Comparison of ENCODE assay signal across 8 cellular contexts in genomic region chr5:68288756-68289134, GRCh38.
DNase-seq lines count a peak whose midpoint lies in the region; ATAC-seq and TF ChIP-seq lines count a peak whose summit lies in the region.

No MANE protein-coding gene starts in this region.

- H3K36me3 Mint-ChIP-seq in T-helper 1 cell treated with Interleukin-12 subunit alpha and Interleukin-12 subunit beta and Interleukin-4 antibody, amounts not matched to agents 30 μg/mL and 1 μg/mL, for 36 hours (ENCODE audit: low read depth): peaks cover 27% of the 10 kb centered on the region
- peaks cover 7% of the 10 kb centered on the region; the same call in 1 of the 2 replicates for H3K36me3 Mint-ChIP-seq in WTC11

- no peaks in the 10 kb centered on the region for H3K27me3 Mint-ChIP-seq in T-helper 1 cell treated with Interleukin-12 subunit alpha and Interleukin-12 subunit beta and Interleukin-4 antibody, amounts not matched to agents 30 μg/mL and 1 μg/mL, for 36 hours (ENCODE audit: low read depth)
- H3K27me3 Mint-ChIP-seq in WTC11 (ENCODE audit: low read depth): no peaks in the 10 kb centered on the region

- ATAC-seq in HG03025 (IDR thresholded peaks at IDR 0.05; ENCODE audit: low FRiP score, unreplicated experiment) (peak; percentile 10), WTC11 (peak; percentile 43)

- no peak for DNase-seq in T-helper 1 cell
- DNase-seq in WTC11 (ENCODE audit: low spot score): peak; percentile 15
- peak in 26 of 42 donors; percentile 10 to 69 (median 38) for DNase-seq in head of caudate nucleus
- peak in 7 of 10 donors; percentile 12 to 88 (median 33) for DNase-seq in posterior cingulate gyrus
- no peak for DNase-seq in NCI-H2081 (lab: John Stamatoyannopoulos, UW)
- DNase-seq in occipital lobe (lab: John Stamatoyannopoulos, UW): no peak

- H3K4me3 Mint-ChIP-seq in T-helper 1 cell treated with Interleukin-12 subunit alpha and Interleukin-12 subunit beta and Interleukin-4 antibody, amounts not matched to agents 30 μg/mL and 1 μg/mL, for 36 hours: peak overlapping the region; percentile 89
- H3K4me3 Mint-ChIP-seq in WTC11: peak overlapping the region; percentile 72

- POLR2A ChIA-PET in WTC11 (lab: Charles Lee): no interaction called here

- no peak for TF ChIP-seq CTCF in WTC11 (IDR thresholded peaks at IDR 0.05)

- intact Hi-C loops in head of caudate nucleus (cut with DNase I): loop anchor here (5.0 kb wide), 1 partner anchor 169 kb away; no protein-coding TSS in a partner anchor
- intact Hi-C loops in posterior cingulate gyrus (cut with DNase I): loop anchor here (5.0 kb wide), 3 partner anchors 459 to 759 kb away; no protein-coding TSS in a partner anchor

- no peaks in the 10 kb centered on the region for H3K9me3 Mint-ChIP-seq in T-helper 1 cell treated with Interleukin-12 subunit alpha and Interleukin-12 subunit beta and Interleukin-4 antibody, amounts not matched to agents 30 μg/mL and 1 μg/mL, for 36 hours
- no peaks in the 10 kb centered on the region for H3K9me3 Mint-ChIP-seq in WTC11

- CTCF ChIA-PET in WTC11 (lab: Charles Lee): interaction anchor here (0.7 to 1.6 kb wide), 9 partner anchors 15 to 735 kb away, joined by 3 to 4 read pairs (median 3); partner anchors contain the start of gene PIK3R1

- H3K27ac Mint-ChIP-seq in T-helper 1 cell treated with Interleukin-12 subunit alpha and Interleukin-12 subunit beta and Interleukin-4 antibody, amounts not matched to agents 30 μg/mL and 1 μg/mL, for 36 hours: peak overlapping the region; percentile 87
- H3K27ac Mint-ChIP-seq in WTC11: peak overlapping the region; percentile 44

- peaks cover 60% of the 10 kb centered on the region for H3K4me1 Mint-ChIP-seq in T-helper 1 cell treated with Interleukin-12 subunit alpha and Interleukin-12 subunit beta and Interleukin-4 antibody, amounts not matched to agents 30 μg/mL and 1 μg/mL, for 36 hours (ENCODE audit: low read depth)
- peaks cover 64% of the 10 kb centered on the region for H3K4me1 Mint-ChIP-seq in WTC11

TF ChIP-seq in WTC11, 78 proteins besides CTCF, POLR2A, EP300 and RAD21:
- TF ChIP-seq GRHL2 (CRISPR knock-in tag; IDR thresholded peaks at IDR 0.05; ENCODE audit: insufficient replicate concordance, severe bottlenecking) (no peak), RELA (CRISPR knock-in tag; IDR thresholded peaks at IDR 0.05; ENCODE audit: borderline replicate concordance) (no peak), ZNF281 (CRISPR knock-in tag; IDR thresholded peaks at IDR 0.05) (no peak), ZBTB21 (CRISPR knock-in tag; IDR thresholded peaks at IDR 0.05; ENCODE audit: borderline replicate concordance) (no peak), RORB (CRISPR knock-in tag; IDR thresholded peaks at IDR 0.05) (no peak), ZBTB43 (CRISPR knock-in tag; IDR thresholded peaks at IDR 0.05) (no peak), SP1 (CRISPR knock-in tag; conservative IDR thresholded peaks at IDR 0.05) (0 out of 2 replicates have a peak, but pooled peaks have one; percentile 11), ELF4 (CRISPR knock-in tag; IDR thresholded peaks at IDR 0.05; ENCODE audit: low read depth) (no peak), ZNF423 (CRISPR knock-in tag; IDR thresholded peaks at IDR 0.05) (no peak), PRRX2 (CRISPR knock-in tag; IDR thresholded peaks at IDR 0.05) (no peak), FOXK1 (CRISPR knock-in tag; IDR thresholded peaks at IDR 0.05) (no peak), FOXJ3 (CRISPR knock-in tag; IDR thresholded peaks at IDR 0.05; ENCODE audit: borderline replicate concordance) (no peak), AFF4 (CRISPR knock-in tag; IDR thresholded peaks at IDR 0.05; ENCODE audit: borderline replicate concordance) (no peak), ESRRA (CRISPR knock-in tag; IDR thresholded peaks at IDR 0.05; ENCODE audit: borderline replicate concordance) (no peak)
- TF ChIP-seq, protein P1, sequence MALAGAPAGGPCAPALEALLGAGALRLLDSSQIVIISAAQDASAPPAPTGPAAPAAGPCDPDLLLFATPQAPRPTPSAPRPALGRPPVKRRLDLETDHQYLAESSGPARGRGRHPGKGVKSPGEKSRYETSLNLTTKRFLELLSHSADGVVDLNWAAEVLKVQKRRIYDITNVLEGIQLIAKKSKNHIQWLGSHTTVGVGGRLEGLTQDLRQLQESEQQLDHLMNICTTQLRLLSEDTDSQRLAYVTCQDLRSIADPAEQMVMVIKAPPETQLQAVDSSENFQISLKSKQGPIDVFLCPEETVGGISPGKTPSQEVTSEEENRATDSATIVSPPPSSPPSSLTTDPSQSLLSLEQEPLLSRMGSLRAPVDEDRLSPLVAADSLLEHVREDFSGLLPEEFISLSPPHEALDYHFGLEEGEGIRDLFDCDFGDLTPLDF (CRISPR knock-in tag; IDR thresholded peaks at IDR 0.05): 0 out of 2 replicates have a peak, but pooled peaks have one; percentile 42
TF ChIP-seq in WTC11: peak in this region for 2.

Comparison
In these comparisons a context has a peak if more than half of its experiments do, and no peak if none do; other contexts are left out.
1. DNase-seq: peak in WTC11 (single experiment), head of caudate nucleus (26 of 42) and posterior cingulate gyrus (7 of 10); none in T-helper 1 cell (0 of 5), NCI-H2081 (0 of 2) and occipital lobe (single experiment).